In genomic region chr3:4494807-4495200, GRCh38 we compare ENCODE assay signal across 9 cellular contexts. TPM values are rescaled to one million over a fixed set of nuclear protein-coding genes. Genes with fewer than 3 reads are reported as not detected.
DNase-seq lines count a peak whose midpoint lies in the region; ATAC-seq, FAIRE-seq and TF ChIP-seq lines count a peak whose summit lies in the region.
"Had no signal": no experiment of that assay in that cellular context is flagged by ENCODE, and none has a peak within 500 bp of the region (broad histone marks: within the 10 kb centered on the region; RNA-seq: fewer than 3 reads in every experiment).

No MANE protein-coding gene starts in this region.

- RAD21 ChIA-PET in GM12878 (lab: Charles Lee; ENCODE audit: unreplicated experiment) = interaction anchor here (0.9 to 6.1 kb wide), 13 partner anchors 12 to 687 kb away, joined by 3 to 128 read pairs (median 7); partner anchors contain the start of gene SUMF1

- no TSS peak for BruUV-seq in GM12878 (replicated peaks; lab: Mats Ljungman, UMichigan)

- no peak for FAIRE-seq in GM12878 (lab: Jason Lieb, UNC)

- no peaks in the 10 kb centered on the region for H4K20me1 ChIP-seq in GM12878 (ENCODE audit: control insufficient read depth, insufficient read depth)

- H3K4me2 ChIP-seq in GM12878 (ENCODE audit: control insufficient read depth, insufficient read depth) = peak overlapping the region; percentile 91

- H3K27ac ChIP-seq in GM12878 (ENCODE audit: control insufficient read depth, insufficient read depth) (peak overlapping the region; percentile 82), prostate gland (peak overlapping the region; percentile 35 to 88)
- H3K27ac ChIP-seq: epithelial cell of prostate had no signal

- H3K9ac ChIP-seq in GM12878 (ENCODE audit: control insufficient read depth, insufficient read depth, low read length) = peak overlapping the region; percentile 84

- 0% methylated on average over 3 of the region's 3 CpGs for WGBS in GM12878 (ENCODE audit: insufficient coverage, insufficient replicate concordance, low lambda C conversion rate, missing lambda C conversion rate)
- whole genome bisulfite sequencing in prostate gland = 13% methylated on average over 3 of the region's 3 CpGs

- TF ChIP-seq CTCF in GM12878 (IDR thresholded peaks at IDR 0.05 in 2 of 3, conservative IDR thresholded peaks at IDR 0.05 in 1 of 3; ENCODE audit: control insufficient read depth in 2 of 3, extremely low read depth in 1 of 3, insufficient read depth in 1 of 3, low read depth in 3 of 3, low read length in 3 of 3) (no peak), prostate gland (IDR thresholded peaks at IDR 0.05) (no peak), GM13977 (IDR thresholded peaks at IDR 0.05; ENCODE audit: extremely low read depth, insufficient read depth, missing control alignments) (no peak)

- TF ChIP-seq RAD21 in GM12878 (IDR thresholded peaks at IDR 0.05; ENCODE audit: insufficient read depth, low read depth, low read length) = no peak

- H3K36me3 ChIP-seq in GM12878 (ENCODE audit: control insufficient read depth in 2 of 2, insufficient read depth in 2 of 2, low read length in 1 of 2) = peaks cover 0 to 5% of the 10 kb centered on the region in 2 experiments; a peak in 3 of 4 replicates
- H3K36me3 ChIP-seq in prostate gland = no peaks in the 10 kb centered on the region

- CTCF ChIA-PET in GM12878 (lab: Yijun Ruan, JAX) = interaction anchor here (1.2 to 5.5 kb wide), 10 partner anchors 8 to 144 kb away, joined by 3 to 52 read pairs (median 9); partner anchors contain the start of gene SUMF1

- no peaks in the 10 kb centered on the region for H3K9me3 ChIP-seq in GM12878 (replicated peaks; ENCODE audit: control insufficient read depth, insufficient read depth, low read length)
- no peaks in the 10 kb centered on the region for H3K9me3 ChIP-seq in prostate gland

- no peak for TF ChIP-seq EP300 in GM12878 (IDR thresholded peaks at IDR 0.05; ENCODE audit: borderline replicate concordance in 1 of 2, control insufficient read depth in 1 of 2, low read depth in 2 of 2, low read length in 2 of 2)

- DNase-seq in GM12878 (ENCODE audit: low read depth, low spot score) (no peak), prostate gland (ENCODE audit: low spot score) (no peak), C1 segment of cervical spinal cord (lab: John Stamatoyannopoulos, UW) (no peak), NCI-H2081 treated with DMSO at 0.1 percent for 48 hours (lab: John Stamatoyannopoulos, UW) (no peak), GM13977 (ENCODE audit: low spot score) (no peak)

- H3K4me3 ChIP-seq in GM12878 (peak overlapping the region; percentile 84), prostate gland (peak overlapping the region; percentile 71 to 72)

- intact Hi-C loops in GM12878 (cut with micrococcal nuclease; ENCODE audit: unreplicated experiment) (loop anchor here (1.0 to 5.0 kb wide), 4 partner anchors 9 to 143 kb away; no protein-coding TSS in a partner anchor), prostate gland (cut with DNase I) (loop anchor here (2.0 to 5.0 kb wide), 4 partner anchors 88 to 188 kb away; no protein-coding TSS in a partner anchor)

- H3K4me1 ChIP-seq in GM12878 (ENCODE audit: control insufficient read depth, insufficient read depth, low read length) (peaks cover 14% of the 10 kb centered on the region), prostate gland (replicated peaks) (no peaks in the 10 kb centered on the region)

- TF ChIP-seq POLR2A in GM12878 (IDR thresholded peaks at IDR 0.05; ENCODE audit: low read depth, low read length) (no peak), prostate gland (IDR thresholded peaks at IDR 0.05) (no peak)

- ATAC-seq in GM18511 (IDR thresholded peaks at IDR 0.05; ENCODE audit: unreplicated experiment) (peak; percentile 25), HG03175 (IDR thresholded peaks at IDR 0.05; ENCODE audit: unreplicated experiment) (peak; percentile 25), GM12878 (peak; percentile 29), HG02623 (IDR thresholded peaks at IDR 0.05; ENCODE audit: unreplicated experiment) (no peak)

- peak overlapping the region; percentile 64 for H2AFZ ChIP-seq in GM12878 (ENCODE audit: control insufficient read depth, low read depth, low read length)

- POLR2A ChIA-PET in GM12878 (lab: Charles Lee) = interaction anchor here (0.6 to 7.7 kb wide), 8 partner anchors 12 to 144 kb away, joined by 3 to 132 read pairs (median 6); partner anchors contain the start of gene SUMF1

- in situ Hi-C loops in GM12878 (cut with MboI) = no loop called here
- in situ Hi-C loops in GM13977 (cut with MboI; ENCODE audit: low pct_unique_long_range_greater_than_20kb, low sequenced_read_pairs, unreplicated experiment) = no loop called here

- SMC1A ChIA-PET in GM12878 (lab: Charles Lee; ENCODE audit: uncharacterized antibody, unreplicated experiment) = interaction anchor here (0.7 to 8.4 kb wide), 22 partner anchors 9 to 703 kb away, joined by 3 to 180 read pairs (median 4); partner anchors contain the start of gene SUMF1

- no peaks in the 10 kb centered on the region; a peak in 1 of 4 replicates for H3K27me3 ChIP-seq in GM12878 (replicated peaks in 1 of 2; ENCODE audit: control insufficient read depth in 2 of 2, insufficient read depth in 2 of 2, low read length in 1 of 2)
- no peaks in the 10 kb centered on the region for H3K27me3 ChIP-seq in prostate gland (replicated peaks; ENCODE audit: insufficient read depth)

- peaks cover 27% of the 10 kb centered on the region for H3K79me2 ChIP-seq in GM12878 (ENCODE audit: control insufficient read depth, insufficient read depth, low read length)

TF ChIP-seq in GM12878, 131 proteins besides CTCF, POLR2A, EP300 and RAD21 (continues in another document):
- TF ChIP-seq BHLHE40 (IDR thresholded peaks at IDR 0.05; ENCODE audit: borderline replicate concordance in 1 of 2, low read depth in 2 of 2, low read length in 1 of 2) (no peak), HSF1 (IDR thresholded peaks at IDR 0.05; ENCODE audit: low read depth, low read length) (no peak), RELA (IDR thresholded peaks at IDR 0.05; ENCODE audit: borderline replicate concordance, partially characterized antibody) (no peak), SIN3A (IDR thresholded peaks at IDR 0.05; ENCODE audit: low read depth, low read length) (no peak), CREB1 (IDR thresholded peaks at IDR 0.05; ENCODE audit: low read depth) (0 out of 2 replicates have a peak, but pooled peaks have one; percentile 0), ZNF217 (IDR thresholded peaks at IDR 0.05) (no peak), MEF2B (IDR thresholded peaks at IDR 0.05; ENCODE audit: partially characterized antibody, poor library complexity, severe bottlenecking) (no peak), ZNF274 (IDR thresholded peaks at IDR 0.05; ENCODE audit: insufficient read depth, insufficient read length) (no peak), ZSCAN29 (IDR thresholded peaks at IDR 0.05) (no peak), EGR1 (IDR thresholded peaks at IDR 0.05; ENCODE audit: borderline replicate concordance in 1 of 2, low read depth in 2 of 2, low read length in 2 of 2) (no peak)

RNA-seq across cellular contexts. Expression of gene ITPR1, which starts 1.7 kb away (rescaled TPM):
- total RNA-seq in GM12878 (2013; cell fraction: nucleolus; rRNA removed) = 1,204 and 1,224 TPM in 2 replicates
- total RNA-seq in GM12878 (2014; rRNA removed) (37.8 and 41.3 TPM in 2 replicates), GM12878 (2014; rRNA removed; fragmentation: Illumina TruSeq; extraction: Trizol) (37.3 and 37.9 TPM in 2 replicates), GM12878 (2021) (42.9 and 46.0 TPM in 2 replicates), prostate gland (100 to 1,000 TPM in 1 of 2 donors, 10 to 100 TPM in 1; 80.0 to 126 TPM)
- polyA plus RNA-seq in GM12878 (2011; ENCODE audit: low read depth) = 25.5 TPM
- polyA plus RNA-seq in GM12878 (2011; rRNA removed) (239 and 328 TPM in 2 replicates), GM12878 (2014; fragmentation: Illumina TruSeq; extraction: Trizol) (30.4 and 39.1 TPM in 2 replicates), GM12878 (2014; fragmentation: Nextera tagmentation; extraction: Ambion mirVana) (10 to 100 TPM; 12.2 to 12.6 TPM), GM12878 (2014; rRNA removed) (17.1 and 17.2 TPM in 2 replicates), GM12878 (2016; fragmentation: Nextera tagmentation; extraction: Ambion mirVana) (10 to 100 TPM; 15.8 to 19.5 TPM)
- 102 and 126 TPM in 2 replicates for polyA plus RNA-seq in GM12878 (2011; cell fraction: cytosol; rRNA removed)
- polyA plus RNA-seq in GM12878 (2011; cell fraction: nucleus; rRNA removed) = 372 and 416 TPM in 2 replicates
- polyA plus RNA-seq in GM12878 (2012) = 18.1 and 31.8 TPM in 2 replicates
- polyA minus RNA-seq in GM12878 (2011; rRNA and poly(A)+ RNA removed) = 557 and 673 TPM in 2 replicates
- polyA minus RNA-seq in GM12878 (2011; cell fraction: cytosol; rRNA and poly(A)+ RNA removed) = 109 and 129 TPM in 2 replicates
- 587 and 802 TPM in 2 replicates for polyA minus RNA-seq in GM12878 (2011; cell fraction: nucleus; rRNA and poly(A)+ RNA removed)

RNA-seq across cellular contexts. Expression of gene SUMF1, which starts 27.7 kb away (rescaled TPM):
- 34.2 and 35.2 TPM in 2 replicates for total RNA-seq in GM12878 (2013; cell fraction: nucleolus; rRNA removed)
- total RNA-seq in GM12878 (2014; rRNA removed) (12.7 and 15.0 TPM in 2 replicates), GM12878 (2014; rRNA removed; fragmentation: Illumina TruSeq; extraction: Trizol) (7.6 and 8.1 TPM in 2 replicates), GM12878 (2021) (9.0 and 9.5 TPM in 2 replicates), prostate gland (10 to 100 TPM; 58.5 to 59.1 TPM)
- polyA plus RNA-seq in GM12878 (2011; ENCODE audit: low read depth) = 4.4 TPM
- polyA plus RNA-seq in GM12878 (2011; rRNA removed) (4.6 TPM in 2 replicates), GM12878 (2014; fragmentation: Illumina TruSeq; extraction: Trizol) (6.0 and 7.4 TPM in 2 replicates), GM12878 (2014; fragmentation: Nextera tagmentation; extraction: Ambion mirVana) (1 to 10 TPM; 3.2 to 3.5 TPM), GM12878 (2014; rRNA removed) (7.1 and 10.8 TPM in 2 replicates), GM12878 (2016; fragmentation: Nextera tagmentation; extraction: Ambion mirVana) (10 to 100 TPM; 13.7 to 14.3 TPM)
- 4.1 and 5.4 TPM in 2 replicates for polyA plus RNA-seq in GM12878 (2011; cell fraction: cytosol; rRNA removed)
- 3.3 and 4.2 TPM in 2 replicates for polyA plus RNA-seq in GM12878 (2011; cell fraction: nucleus; rRNA removed)
- 5.4 and 6.0 TPM in 2 replicates for polyA plus RNA-seq in GM12878 (2012)
- 6.6 and 7.8 TPM in 2 replicates for polyA minus RNA-seq in GM12878 (2011; rRNA and poly(A)+ RNA removed)
- polyA minus RNA-seq in GM12878 (2011; cell fraction: cytosol; rRNA and poly(A)+ RNA removed) = 1.5 and 2.8 TPM in 2 replicates
- 9.2 and 18.7 TPM in 2 replicates for polyA minus RNA-seq in GM12878 (2011; cell fraction: nucleus; rRNA and poly(A)+ RNA removed)
